Comparison of ENCODE assay signal across 9 cellular contexts in the genomic region with DNA sequence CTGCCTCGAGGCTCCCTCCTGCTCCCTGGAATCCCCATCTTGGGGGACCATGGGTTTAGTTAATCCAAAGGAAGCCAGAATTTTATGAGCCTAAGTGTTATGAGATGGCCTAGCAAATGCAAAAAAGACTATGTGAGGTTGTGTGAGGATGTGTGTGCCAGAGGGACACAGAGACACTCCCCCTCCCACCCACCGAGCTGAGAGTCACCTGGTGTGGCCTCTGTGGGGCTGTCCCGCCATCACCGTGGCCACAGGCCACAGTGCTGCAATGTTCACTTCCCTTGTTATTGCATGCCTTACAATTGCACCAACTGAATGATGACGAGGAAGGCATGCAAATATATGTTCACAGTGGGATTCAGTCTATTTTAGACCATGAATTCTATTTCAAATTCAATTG. TPM values are rescaled to one million over a fixed set of nuclear protein-coding genes. Genes with fewer than 3 reads are reported as not detected.
A peak's percentile ranks its signal among the peaks of the same experiment; 100 is the strongest.
DNase-seq lines count a peak whose midpoint lies in the region; ATAC-seq, FAIRE-seq and TF ChIP-seq lines count a peak whose summit lies in the region.
"Had no signal": no experiment of that assay in that cellular context is flagged by ENCODE, and none has a peak within 500 bp of the region (broad histone marks: within the 10 kb centered on the region; RNA-seq: fewer than 3 reads in every experiment).

No MANE protein-coding gene starts in this region.

- H3K9ac ChIP-seq in Loucy (ENCODE audit: low read depth, low read length, poor library complexity, severe bottlenecking), result no peak overlapping the region

- no peaks in the 10 kb centered on the region for H3F3A ChIP-seq in Loucy (ENCODE audit: low read depth)

- intact Hi-C loops in mucosa of descending colon (cut with DNase I, micrococcal nuclease), result no loop called here

- no peaks in the 10 kb centered on the region for H3K27me3 ChIP-seq in Loucy (ENCODE audit: insufficient read depth, low read length, poor library complexity, severe bottlenecking)
- H3K27me3 ChIP-seq in MG63, result no peaks in the 10 kb centered on the region

- no peak for TF ChIP-seq POLR2A in GM12892 (IDR thresholded peaks at IDR 0.05; ENCODE audit: low read depth, low read length)

- peak overlapping the region; percentile 39; the same call in 1 of the 2 replicates for H2AFZ ChIP-seq in Loucy (ENCODE audit: low read length)

- DNase-seq in GM12892 (ENCODE audit: insufficient read length) (peak; percentile 30), mucosa of descending colon (no peak), AG20443 (ENCODE audit: low spot score) (no peak), cortex of kidney (lab: John Stamatoyannopoulos, UW) (no peak), NCI-H2171 (lab: John Stamatoyannopoulos, UW) (no peak), MG63 (no peak)

- H4K20me1 ChIP-seq in Loucy (ENCODE audit: insufficient read depth, low read length, poor library complexity, severe bottlenecking), result no peaks in the 10 kb centered on the region

- no peaks in the 10 kb centered on the region for H3K9me2 ChIP-seq in Loucy (replicated peaks; ENCODE audit: low read depth, low read length)

- H3K4me3 ChIP-seq in Loucy (ENCODE audit: low read length, poor library complexity, severe bottlenecking) (no peak overlapping the region), mucosa of descending colon (no peak overlapping the region), MG63 (no peak overlapping the region)

- H3K36me3 ChIP-seq in Loucy (ENCODE audit: insufficient read depth, low read length) (no peaks in the 10 kb centered on the region), mucosa of descending colon (ENCODE audit: low read depth) (no peaks in the 10 kb centered on the region), MG63 (no peaks in the 10 kb centered on the region)

- peak overlapping the region; percentile 52 for H3K4me2 ChIP-seq in Loucy (ENCODE audit: low read depth, low read length, poor library complexity, severe bottlenecking)

- TF ChIP-seq CTCF in Loucy (conservative IDR thresholded peaks at IDR 0.05; ENCODE audit: low read length) (no peak), mucosa of descending colon (IDR thresholded peaks at IDR 0.05) (no peak)

- peaks cover 6% of the 10 kb centered on the region for H3K4me1 ChIP-seq in Loucy (ENCODE audit: insufficient read depth, low read length, poor library complexity, severe bottlenecking)
- peaks cover 9% of the 10 kb centered on the region for H3K4me1 ChIP-seq in mucosa of descending colon (ENCODE audit: low read depth)

- ATAC-seq in GM21529 (IDR thresholded peaks at IDR 0.05; ENCODE audit: unreplicated experiment) (peak; percentile 89), mucosa of descending colon (peak; percentile 53)

- no peaks in the 10 kb centered on the region for H3K9me3 ChIP-seq in Loucy (ENCODE audit: insufficient read depth, low read depth, low read length)
- H3K9me3 ChIP-seq in mucosa of descending colon, result no peaks in the 10 kb centered on the region
- H3K9me3 ChIP-seq in MG63, result no peaks in the 10 kb centered on the region

- no peaks in the 10 kb centered on the region for H3K79me2 ChIP-seq in Loucy (ENCODE audit: insufficient read depth, low read length)

- FAIRE-seq in GM12892 (lab: Jason Lieb, UNC), result no peak

RNA-seq across cellular contexts. Expression of a gene that starts 0.6 kb away (rescaled TPM):
- polyA plus RNA-seq in GM12892 (2012; ENCODE audit: missing spikeins), result not detected
- total RNA-seq in mucosa of descending colon, result 1 to 10 TPM in 1 of 3 donors, not detected in 2; 4.0 TPM
- total RNA-seq in MG63 (2014; rRNA removed; shearing (Covaris generic); ENCODE audit: low replicate concordance), result not detected in 2 replicates

RNA-seq across cellular contexts. Expression of a gene that starts 25.0 kb away (rescaled TPM):
- polyA plus RNA-seq in GM12892 (2012; ENCODE audit: missing spikeins), result not detected
- 10 to 100 TPM; 10.8 to 39.4 (median 34.7) TPM for total RNA-seq in mucosa of descending colon
- not detected in 2 replicates for total RNA-seq in MG63 (2014; rRNA removed; shearing (Covaris generic); ENCODE audit: low replicate concordance)
- total RNA-seq: mononuclear cell had no signal

Comparison
In these comparisons a context has a peak if more than half of its experiments do, and no peak if none do; other contexts are left out.
1. RNA of a gene that starts 25.0 kb away (total RNA-seq): 10.8 to 39.4 TPM in mucosa of descending colon; not detected in MG63; every median in the first group is over 10 times any median in the second.